ENCODE assay signal across 21 cellular contexts in genomic region chr4:95545526-95545925, GRCh38. TPM values are rescaled to one million over a fixed set of nuclear protein-coding genes. Genes with fewer than 3 reads are reported as not detected.
DNase-seq lines count a peak whose midpoint lies in the region; ATAC-seq and TF ChIP-seq lines count a peak whose summit lies in the region.
"Had no signal": no experiment of that assay in that cellular context is flagged by ENCODE, and none has a peak within 500 bp of the region (broad histone marks: within the 10 kb centered on the region; RNA-seq: fewer than 3 reads in every experiment).

No MANE protein-coding gene starts in this region.

- peaks cover 25% of the 10 kb centered on the region for H3F3A ChIP-seq in neural progenitor cell (ENCODE audit: low read depth)
- H3F3A ChIP-seq in MM.1S (ENCODE audit: insufficient read depth, low read length): no peaks in the 10 kb centered on the region

- peaks cover 45% of the 10 kb centered on the region for H3K4me1 ChIP-seq in cardiac muscle cell (ENCODE audit: low read depth)
- H3K4me1 ChIP-seq in heart right ventricle: peaks cover 0 to 21% (median 10%) of the 10 kb centered on the region in 9 donors
- H3K4me1 ChIP-seq in neural progenitor cell: peaks cover 15% of the 10 kb centered on the region
- H3K4me1 ChIP-seq in MM.1S (ENCODE audit: low read length): no peaks in the 10 kb centered on the region
- H3K4me1 ChIP-seq: Caco-2, foreskin keratinocyte, prostate gland had no signal

- intact Hi-C loops in left cardiac atrium (cut with DNase I) (no loop called here), heart right ventricle (cut with DNase I) (loop anchor here in 2 of 10 donors (10.0 kb wide), 1 partner anchor 381 kb away; no protein-coding TSS in a partner anchor)

- no peaks in the 10 kb centered on the region for H3K9me3 ChIP-seq in cardiac muscle cell (ENCODE audit: low read depth)
- no peaks in the 10 kb centered on the region for H3K9me3 ChIP-seq in heart right ventricle
- no peaks in the 10 kb centered on the region for H3K9me3 ChIP-seq in neural progenitor cell (ENCODE audit: low read depth)
- H3K9me3 ChIP-seq in MM.1S (replicated peaks; ENCODE audit: insufficient read depth, low read length): no peaks in the 10 kb centered on the region
- H3K9me3 ChIP-seq: Caco-2, prostate gland had no signal

- H3K79me2 ChIP-seq in neural progenitor cell (ENCODE audit: low read depth) (no peaks in the 10 kb centered on the region), MM.1S (ENCODE audit: low read length) (no peaks in the 10 kb centered on the region)

- H3K4me3 ChIP-seq in cardiac muscle cell (peak overlapping the region; percentile 79), heart right ventricle (peak overlapping the region in 8 of 10 donors; percentile 44 to 72 (median 70)), neural progenitor cell (no peak overlapping the region), MM.1S (ENCODE audit: low read length) (no peak overlapping the region)

- peak overlapping the region; percentile 98 for H3K4me3 Mint-ChIP-seq in neural progenitor cell
- no peak overlapping the region for H3K4me3 Mint-ChIP-seq in activated T-cell treated with anti-CD3 and anti-CD28 coated beads, Interleukin-2, amount 50 U/mL, for 4 hours

- no peaks in the 10 kb centered on the region for H3K27me3 Mint-ChIP-seq in neural progenitor cell (ENCODE audit: insufficient read depth, low read depth)
- peaks cover 37% of the 10 kb centered on the region for H3K27me3 Mint-ChIP-seq in activated T-cell treated with anti-CD3 and anti-CD28 coated beads, Interleukin-2, amount 50 U/mL, for 4 hours (ENCODE audit: low read depth)

- no peak for DNase-seq in cardiac muscle cell (ENCODE audit: low read depth in 1 of 2, low spot score in 1 of 2)
- DNase-seq in left cardiac atrium: no peak
- DNase-seq in heart right ventricle: no peak
- DNase-seq in neural progenitor cell (ENCODE audit: low spot score): no peak
- no peak for DNase-seq in activated CD4-positive, alpha-beta T cell treated with anti-CD3 and anti-CD28 coated beads for 1 hour
- no peak for DNase-seq in activated T-cell treated with anti-CD3 and anti-CD28 coated beads, Interleukin-2, amount 50 U/mL, for 4 hours
- DNase-seq in MM.1S: no peak
- DNase-seq: activated CD4-positive, CD25-positive, alpha-beta regulatory T cell; activated CD8-positive, alpha-beta memory T cell treated with anti-CD3 and anti-CD28 coated beads, Interleukin-2, amount 50 U/mL, for 4 hours; activated naive CD4-positive, alpha-beta T cell treated with Interleukin-2 at 50 U/mL for 16 hours; brain microvascular endothelial cell; Caco-2; foreskin keratinocyte; GF-D8; NCI-H187 treated with DMSO at 0.1 percent for 48 hours; NCI-H69; PC-3; stimulated activated CD4-positive, alpha-beta T cell treated with anti-CD3 and anti-CD28 coated beads, Interleukin-15, amount 100 ng/mL, for 24 hours; SW 1271 had no signal

- peaks cover 44% of the 10 kb centered on the region for H3K4me1 Mint-ChIP-seq in neural progenitor cell
- H3K4me1 Mint-ChIP-seq in activated T-cell treated with anti-CD3 and anti-CD28 coated beads, Interleukin-2, amount 50 U/mL, for 4 hours (ENCODE audit: low read depth): peaks cover 10% of the 10 kb centered on the region

- H3K9me2 ChIP-seq in MM.1S (replicated peaks; ENCODE audit: insufficient read depth, low read length): no peaks in the 10 kb centered on the region

- H4K20me1 ChIP-seq in neural progenitor cell (ENCODE audit: low read depth) (no peaks in the 10 kb centered on the region), MM.1S (ENCODE audit: insufficient read depth, low read length) (no peaks in the 10 kb centered on the region)

- H2AFZ ChIP-seq in neural progenitor cell (replicated peaks) (no peak overlapping the region), MM.1S (ENCODE audit: low read length) (no peak overlapping the region)

- ATAC-seq in left cardiac atrium (no peak), heart right ventricle (no peak)
- ATAC-seq in activated T-cell treated with anti-CD3 and anti-CD28 coated beads, Interleukin-2, amount 50 U/mL, for 4 hours: no peak
- no peak for ATAC-seq in activated CD4-positive, CD25-positive, alpha-beta regulatory T cell treated with anti-CD3 and anti-CD28 coated beads, Interleukin-2, amount 50 U/mL, for 24 hours
- ATAC-seq: foreskin keratinocyte, PC-3 had no signal

- 65 to 66% methylated on average over 6 of the region's 6 CpGs for WGBS in heart right ventricle, 2 donors

- H3K27me3 ChIP-seq in cardiac muscle cell (no peaks in the 10 kb centered on the region), heart right ventricle (peaks cover 0 to 50% (median 40%) of the 10 kb centered on the region in 7 donors), neural progenitor cell (peaks cover 56% of the 10 kb centered on the region), MM.1S (replicated peaks; ENCODE audit: insufficient read depth, low read length) (no peaks in the 10 kb centered on the region)

- peak overlapping the region; percentile 89 for H3K27ac Mint-ChIP-seq in neural progenitor cell

- no peak overlapping the region for H3K4me2 ChIP-seq in neural progenitor cell
- no peak overlapping the region for H3K4me2 ChIP-seq in MM.1S (ENCODE audit: low read depth, low read length)

- H3K9ac ChIP-seq in neural progenitor cell (no peak overlapping the region), MM.1S (ENCODE audit: low read length) (no peak overlapping the region)

- peak overlapping the region; percentile 81 for H3K27ac ChIP-seq in cardiac muscle cell
- peak overlapping the region in 6 of 10 donors; percentile 45 to 88 (median 86) for H3K27ac ChIP-seq in heart right ventricle
- no peak overlapping the region for H3K27ac ChIP-seq in neural progenitor cell
- H3K27ac ChIP-seq in MM.1S (ENCODE audit: low read length): no peak overlapping the region
- H3K27ac ChIP-seq: brain microvascular endothelial cell, foreskin keratinocyte, prostate gland had no signal

- H3K36me3 Mint-ChIP-seq in neural progenitor cell: peaks cover 29% of the 10 kb centered on the region
- H3K36me3 Mint-ChIP-seq in activated T-cell treated with anti-CD3 and anti-CD28 coated beads, Interleukin-2, amount 50 U/mL, for 4 hours (ENCODE audit: insufficient read depth): no peaks in the 10 kb centered on the region

- peaks cover 3% of the 10 kb centered on the region for H3K9me3 Mint-ChIP-seq in neural progenitor cell
- no peaks in the 10 kb centered on the region for H3K9me3 Mint-ChIP-seq in activated T-cell treated with anti-CD3 and anti-CD28 coated beads, Interleukin-2, amount 50 U/mL, for 4 hours

- H3K36me3 ChIP-seq in cardiac muscle cell (no peaks in the 10 kb centered on the region), heart right ventricle (no peaks in the 10 kb centered on the region), neural progenitor cell (no peaks in the 10 kb centered on the region), MM.1S (replicated peaks; ENCODE audit: insufficient read depth, low read length) (no peaks in the 10 kb centered on the region)
- H3K36me3 ChIP-seq: brain microvascular endothelial cell, prostate gland had no signal

- TF ChIP-seq CTCF in cardiac muscle cell (IDR thresholded peaks at IDR 0.05; ENCODE audit: low read depth, low read length): no peak
- TF ChIP-seq CTCF in heart right ventricle (IDR thresholded peaks at IDR 0.05): no peak
- no peak for TF ChIP-seq CTCF in neural progenitor cell (IDR thresholded peaks at IDR 0.05)
- TF ChIP-seq CTCF in MM.1S (IDR thresholded peaks at IDR 0.05; ENCODE audit: low read length): no peak

RNA-seq across cellular contexts. Expression of gene UNC5C, which starts 3.2 kb away (rescaled TPM):
- total RNA-seq in cardiac muscle cell: 25.9 and 28.4 TPM in 2 replicates
- 11.0 and 13.4 TPM in 2 replicates for polyA plus RNA-seq in cardiac muscle cell
- total RNA-seq in left cardiac atrium: 1 to 10 TPM; 3.3 to 6.2 TPM
- total RNA-seq in heart right ventricle: 1 to 10 TPM; 1.1 to 3.2 (median 1.7) TPM
- under 1 TPM; 0.44 to 0.54 TPM for polyA plus RNA-seq in heart right ventricle
- 0.15 and 0.39 TPM in 2 replicates for total RNA-seq in neural progenitor cell (ENCODE audit: low replicate concordance)
- total RNA-seq in activated T-cell treated with anti-CD3 and anti-CD28 coated beads, Interleukin-2, amount 50 U/mL, for 4 hours: under 1 TPM in 1 of 3 donors, not detected in 2; 0.08 TPM
- total RNA-seq: Caco-2, foreskin keratinocyte, PC-3 had no signal
- polyA plus RNA-seq: foreskin keratinocyte had no signal

Comparison
In these comparisons a context has a peak if more than half of its experiments do, and no peak if none do; other contexts are left out.
1. H3K27ac ChIP-seq: peak in cardiac muscle cell (single experiment) and heart right ventricle (6 of 10); none in neural progenitor cell (single experiment) and MM.1S (single experiment).
2. H3K4me3 ChIP-seq: peak in cardiac muscle cell (single experiment) and heart right ventricle (8 of 10); none in neural progenitor cell (single experiment) and MM.1S (single experiment).